8 cellular contexts compared by ENCODE assay signal in the genomic region with DNA sequence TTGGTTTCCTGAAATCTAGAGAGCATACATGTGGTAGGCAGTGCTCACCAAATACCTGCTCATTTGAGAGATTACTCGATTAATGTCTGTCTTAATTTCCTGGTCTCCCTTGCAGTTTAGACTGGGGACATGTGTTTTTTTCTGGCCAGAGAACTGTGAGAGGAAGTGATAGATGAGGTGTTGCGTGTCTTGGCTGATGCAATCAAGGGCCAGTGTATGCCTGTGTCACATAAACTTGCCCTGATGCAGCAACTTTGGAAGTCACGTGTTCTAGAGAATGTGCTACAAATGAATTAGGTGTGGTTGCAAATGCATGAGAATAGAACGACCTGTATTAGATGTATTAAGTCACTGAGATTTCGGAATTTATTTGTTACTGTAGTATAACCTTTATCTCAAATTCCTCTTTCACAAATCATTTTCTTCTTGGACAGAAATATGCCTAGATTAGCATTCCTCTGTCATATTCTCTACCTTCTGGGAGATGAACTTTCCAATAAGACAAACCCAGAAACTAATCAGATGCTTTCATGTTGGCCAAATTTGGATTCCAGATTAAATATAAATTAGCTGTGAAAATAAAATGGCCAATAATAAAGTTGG. TPM values are rescaled to one million over a fixed set of nuclear protein-coding genes. Genes with fewer than 3 reads are reported as not detected.
A peak's percentile ranks its signal among the peaks of the same experiment; 100 is the strongest.
DNase-seq lines count a peak whose midpoint lies in the region; ATAC-seq, FAIRE-seq and TF ChIP-seq lines count a peak whose summit lies in the region.

No MANE protein-coding gene starts in this region.

- TF ChIP-seq POLR2A in adrenal gland (IDR thresholded peaks at IDR 0.05) (no peak), vagina (IDR thresholded peaks at IDR 0.05) (no peak)

- H3K4me1 ChIP-seq in adrenal gland (replicated peaks in 1 of 2): peaks cover 0 to 15% of the 10 kb centered on the region in 2 donors
- peaks cover 0 to 1% of the 10 kb centered on the region in 2 donors for H3K4me1 ChIP-seq in lung (ENCODE audit: control insufficient read depth in 2 of 2, insufficient read depth in 2 of 2, low read length in 2 of 2)
- H3K4me1 ChIP-seq in vagina: peaks cover 13% of the 10 kb centered on the region

- H3K4me3 ChIP-seq in AG09309 (ENCODE audit: control insufficient read depth, low read depth, low read length) (no peak overlapping the region), adrenal gland (no peak overlapping the region), lung (no peak overlapping the region), vagina (no peak overlapping the region)

- peak; percentile 14 for FAIRE-seq in GM19239 (lab: Jason Lieb, UNC)

- H3K36me3 ChIP-seq in adrenal gland (replicated peaks in 1 of 2): no peaks in the 10 kb centered on the region
- H3K36me3 ChIP-seq in lung (ENCODE audit: control insufficient read depth in 2 of 2, insufficient read depth in 2 of 2, low read length in 2 of 2): no peaks in the 10 kb centered on the region
- H3K36me3 ChIP-seq in vagina: no peaks in the 10 kb centered on the region

- 26 to 44% (median 33%) methylated on average over 5 of the region's 5 CpGs for WGBS in adrenal gland, 4 donors
- 21 to 35% methylated on average over 5 of the region's 5 CpGs for WGBS in lung, 2 donors

- no peaks in the 10 kb centered on the region for H3K27me3 ChIP-seq in adrenal gland
- no peaks in the 10 kb centered on the region for H3K27me3 ChIP-seq in lung (ENCODE audit: control insufficient read depth, insufficient read depth)
- H3K27me3 ChIP-seq in vagina: no peaks in the 10 kb centered on the region

- intact Hi-C loops in adrenal gland (cut with DNase I): no loop called here
- intact Hi-C loops in vagina (cut with DNase I): no loop called here

- TF ChIP-seq CTCF in AG09309 (IDR thresholded peaks at IDR 0.05; ENCODE audit: control insufficient read depth, insufficient read depth, low read depth, low read length, missing control alignments): no peak
- TF ChIP-seq CTCF in adrenal gland (IDR thresholded peaks at IDR 0.05): no peak
- TF ChIP-seq CTCF in lung (IDR thresholded peaks at IDR 0.05; ENCODE audit: control extremely low read depth, extremely low read depth): no peak
- no peak for TF ChIP-seq CTCF in vagina (IDR thresholded peaks at IDR 0.05)

- peak; percentile 65 for ATAC-seq in lung (ENCODE audit: insufficient read depth, low FRiP score)
- no peak for ATAC-seq in HG03571 (IDR thresholded peaks at IDR 0.05; ENCODE audit: unreplicated experiment)

- H3K9me3 ChIP-seq in adrenal gland (replicated peaks in 1 of 3): no peaks in the 10 kb centered on the region
- H3K9me3 ChIP-seq in lung (ENCODE audit: control insufficient read depth in 2 of 2, insufficient read depth in 1 of 2, low read length in 1 of 2): peaks cover 0 to 5% of the 10 kb centered on the region in 2 donors
- H3K9me3 ChIP-seq in vagina: no peaks in the 10 kb centered on the region

- H3K27ac ChIP-seq in adrenal gland: peak overlapping the region in 3 of 5 donors; percentile 5 to 65 (median 7)
- H3K27ac ChIP-seq in lung (ENCODE audit: low read depth in 1 of 2, low read length in 1 of 2): no peak overlapping the region
- H3K27ac ChIP-seq in vagina: no peak overlapping the region

- DNase-seq in AG09309 (ENCODE audit: low read depth): peak; percentile 65
- DNase-seq in GM19239 (ENCODE audit: insufficient read length, low spot score): no peak
- peak; percentile 28 to 48 for DNase-seq in Kasumi-1 (lab: John Stamatoyannopoulos, UW)
- peak; percentile 24 to 86 (median 73) for DNase-seq in adrenal gland
- peak; percentile 72 for DNase-seq in lung (ENCODE audit: low spot score)
- DNase-seq in vagina (ENCODE audit: extremely low spot score in 2 of 2): no peak
- DNase-seq in NCI-H187 (lab: John Stamatoyannopoulos, UW): no peak

RNA-seq across cellular contexts. Expression of gene IL1A, which starts 9.9 kb away (rescaled TPM):
- total RNA-seq in adrenal gland: under 1 TPM in 1 of 8 donors, not detected in 7; 0.18 TPM
- under 1 TPM in 1 of 3 donors, not detected in 2; 0.07 TPM for polyA plus RNA-seq in adrenal gland
- total RNA-seq in lung: 1 to 10 TPM; 1.3 to 3.5 TPM
- polyA plus RNA-seq in lung: 10 to 100 TPM in 1 of 2 donors, 1 to 10 TPM in 1; 1.1 to 15.5 TPM
- 0.98 TPM for total RNA-seq in vagina

RNA-seq across cellular contexts. Expression of gene CKAP2L, which starts 29.8 kb away (rescaled TPM):
- total RNA-seq in adrenal gland (1 to 10 TPM in 3 of 8 donors, under 1 TPM in 4, not detected in 1; 0.35 to 1.3 (median 0.84) TPM), lung (1 to 10 TPM in 1 of 2 donors, under 1 TPM in 1; 0.58 to 4.0 TPM), vagina (1.2 TPM)
- polyA plus RNA-seq in adrenal gland (under 1 TPM in 2 of 3 donors, not detected in 1; 0.10 to 0.79 TPM), lung (under 1 TPM; 0.48 to 0.63 TPM)

RNA-seq across cellular contexts. Expression of gene IL1B, which starts 42.3 kb away (rescaled TPM):
- total RNA-seq in adrenal gland (1 to 10 TPM in 5 of 8 donors, under 1 TPM in 2, not detected in 1; 0.69 to 2.1 (median 1.5) TPM), lung (10 to 100 TPM in 1 of 2 donors, 1 to 10 TPM in 1; 3.8 to 19.9 TPM), vagina (2.5 TPM)
- polyA plus RNA-seq in adrenal gland (1 to 10 TPM in 2 of 3 donors, under 1 TPM in 1; 0.72 to 5.9 (median 1.6) TPM), lung (100 to 1,000 TPM in 1 of 2 donors, 1 to 10 TPM in 1; 6.5 to 482 TPM)

Comparison
In these comparisons a context has a peak if more than half of its experiments do, and no peak if none do; other contexts are left out.
1. DNase-seq: peak in AG09309 (single experiment), Kasumi-1 (2 of 2), adrenal gland (7 of 7) and lung (single experiment); none in GM19239 (single experiment), vagina (0 of 2) and NCI-H187 (0 of 2).
2. H3K27ac ChIP-seq: peak in adrenal gland (3 of 5); none in lung (0 of 2) and vagina (single experiment).